In genomic region chr4:185394568-185395254, GRCh38 we compare ENCODE assay signal across 9 cellular contexts. TPM values are rescaled to one million over a fixed set of nuclear protein-coding genes. Genes with fewer than 3 reads are reported as not detected.
DNase-seq lines count a peak whose midpoint lies in the region; ATAC-seq and TF ChIP-seq lines count a peak whose summit lies in the region.
"Had no signal": no experiment of that assay in that cellular context is flagged by ENCODE, and none has a peak within 500 bp of the region (broad histone marks: within the 10 kb centered on the region; RNA-seq: fewer than 3 reads in every experiment).

No MANE protein-coding gene starts in this region.

- no peaks in the 10 kb centered on the region for H3K9me3 Mint-ChIP-seq in activated naive CD8-positive, alpha-beta T cell treated with anti-CD3 and anti-CD28 coated beads for 36 hours

- no peaks in the 10 kb centered on the region for H3K27me3 Mint-ChIP-seq in activated naive CD8-positive, alpha-beta T cell treated with anti-CD3 and anti-CD28 coated beads for 36 hours

- peak overlapping the region; percentile 81 for H3K4me3 Mint-ChIP-seq in activated naive CD8-positive, alpha-beta T cell treated with anti-CD3 and anti-CD28 coated beads for 36 hours

- no peak for TF ChIP-seq POLR2A in heart left ventricle (IDR thresholded peaks at IDR 0.05)

- peaks cover 0 to 41% (median 25%) of the 10 kb centered on the region in 12 donors for H3K4me1 ChIP-seq in heart left ventricle
- no peaks in the 10 kb centered on the region for H3K4me1 ChIP-seq in urinary bladder (ENCODE audit: insufficient read depth)

- no peak for ATAC-seq in heart left ventricle
- no peak for ATAC-seq in left ventricle myocardium superior
- no peak for ATAC-seq in GM21717 (IDR thresholded peaks at IDR 0.05; ENCODE audit: unreplicated experiment)
- no peak for ATAC-seq in GM21515 (IDR thresholded peaks at IDR 0.05; ENCODE audit: unreplicated experiment)

- no peaks in the 10 kb centered on the region for H3K27me3 ChIP-seq in heart left ventricle

- H3K36me3 Mint-ChIP-seq in activated naive CD8-positive, alpha-beta T cell treated with anti-CD3 and anti-CD28 coated beads for 36 hours = peaks cover 29% of the 10 kb centered on the region

- H3K27ac Mint-ChIP-seq in activated naive CD8-positive, alpha-beta T cell treated with anti-CD3 and anti-CD28 coated beads for 36 hours = peak overlapping the region; percentile 88

- H3K36me3 ChIP-seq in heart left ventricle (peaks cover 0 to 17% (median 10%) of the 10 kb centered on the region in 9 donors), urinary bladder (ENCODE audit: insufficient read depth) (no peaks in the 10 kb centered on the region)

- TF ChIP-seq CTCF in heart left ventricle (IDR thresholded peaks at IDR 0.05) = no peak

- no peaks in the 10 kb centered on the region for H3K9me3 ChIP-seq in heart left ventricle

- WGBS in heart left ventricle, 4 donors = 63 to 69% (median 65%) methylated on average over 12 of the region's 12 CpGs
- WGBS in urinary bladder = 45% methylated on average over 12 of the region's 12 CpGs

- H3K27ac ChIP-seq in heart left ventricle (peak overlapping the region; percentile 98 to 100 (median 100)), urinary bladder (ENCODE audit: low read depth) (peak overlapping the region; percentile 35)

- DNase-seq in heart left ventricle (no peak), left ventricle myocardium superior (no peak), medulla oblongata (ENCODE audit: extremely low spot score) (peak; percentile 57), AG08395 (ENCODE audit: low spot score) (no peak)
- DNase-seq in activated naive CD8-positive, alpha-beta T cell treated with anti-CD3 and anti-CD28 coated beads for 36 hours = no peak

- H3K4me3 ChIP-seq in heart left ventricle = peak overlapping the region; percentile 64 to 88 (median 77)
- peak overlapping the region; percentile 64 for H3K4me3 ChIP-seq in urinary bladder (ENCODE audit: low read depth, low read length)
- H3K4me3 ChIP-seq: lung had no signal

- intact Hi-C loops in heart left ventricle (cut with DNase I) = loop anchor here in 8 of 10 donors (2.0 to 10.0 kb wide), 7 partner anchors 52 to 200 kb away; partner anchors contain the start of genes SNX25 (in 3 of the 8) and CFAP97 (in 2 of the 8)
- intact Hi-C loops in left ventricle myocardium superior (cut with micrococcal nuclease) = no loop called here

- H3K4me1 Mint-ChIP-seq in activated naive CD8-positive, alpha-beta T cell treated with anti-CD3 and anti-CD28 coated beads for 36 hours = peaks cover 26% of the 10 kb centered on the region

RNA-seq across cellular contexts. Expression of gene LRP2BP, which starts 1.0 kb away (rescaled TPM):
- total RNA-seq in heart left ventricle = 1 to 10 TPM in 8 of 9 donors, under 1 TPM in 1; 0.80 to 3.5 (median 1.3) TPM
- 1 to 10 TPM in 1 of 2 donors, under 1 TPM in 1; 0.62 to 1.2 TPM for polyA plus RNA-seq in heart left ventricle
- 2.4 TPM for total RNA-seq in left ventricle myocardium superior
- under 1 TPM; 0.41 to 0.44 TPM for total RNA-seq in activated naive CD8-positive, alpha-beta T cell treated with anti-CD3 and anti-CD28 coated beads for 36 hours
- total RNA-seq in urinary bladder = 5.4 TPM
- 0.41 TPM for polyA plus RNA-seq in urinary bladder

RNA-seq across cellular contexts. Expression of gene ANKRD37, which starts 1.9 kb away (rescaled TPM):
- 10 to 100 TPM in 7 of 9 donors, 1 to 10 TPM in 2; 8.4 to 21.3 (median 12.2) TPM for total RNA-seq in heart left ventricle
- 10 to 100 TPM; 11.8 to 30.6 TPM for polyA plus RNA-seq in heart left ventricle
- 15.2 TPM for total RNA-seq in left ventricle myocardium superior
- total RNA-seq in activated naive CD8-positive, alpha-beta T cell treated with anti-CD3 and anti-CD28 coated beads for 36 hours = 10 to 100 TPM; 12.5 to 14.1 TPM
- 27.3 TPM for total RNA-seq in urinary bladder
- 19.9 TPM for polyA plus RNA-seq in urinary bladder

RNA-seq across cellular contexts. Expression of gene UFSP2, which starts 31.1 kb away (rescaled TPM):
- total RNA-seq in heart left ventricle = 10 to 100 TPM; 25.2 to 52.4 (median 35.1) TPM
- polyA plus RNA-seq in heart left ventricle = 10 to 100 TPM; 17.7 to 35.0 TPM
- total RNA-seq in left ventricle myocardium superior = 48.5 TPM
- total RNA-seq in activated naive CD8-positive, alpha-beta T cell treated with anti-CD3 and anti-CD28 coated beads for 36 hours = 10 to 100 TPM; 25.6 to 27.2 TPM
- total RNA-seq in urinary bladder = 77.2 TPM
- 36.4 TPM for polyA plus RNA-seq in urinary bladder
